ENCODE assay signal across 18 cellular contexts in genomic region chr10:119312241-119312640, GRCh38.
A peak's percentile ranks its signal among the peaks of the same experiment; 100 is the strongest.
DNase-seq lines count a peak whose midpoint lies in the region; ATAC-seq and FAIRE-seq lines count a peak whose summit lies in the region.
"Had no signal": no experiment of that assay in that cellular context is flagged by ENCODE, and none has a peak within 500 bp of the region (broad histone marks: within the 10 kb centered on the region; RNA-seq: fewer than 3 reads in every experiment).

No MANE protein-coding gene starts in this region.

- H3K36me3 Mint-ChIP-seq in activated CD4-positive, alpha-beta T cell treated with anti-CD3 and anti-CD28 coated beads, Interleukin-2, amount 10 ng/mL, durations not matched to agents 24 days and 14 days (ENCODE audit: low read depth), result peaks cover 23% of the 10 kb centered on the region
- peaks cover 21% of the 10 kb centered on the region for H3K36me3 Mint-ChIP-seq in activated T-helper 1 cell treated with anti-CD3 and anti-CD28 coated beads, Interleukin-12 subunit alpha, Interleukin-12 subunit beta, Interleukin-2, Interleukin-4 antibody, amounts not matched to agents 30 ng/mL and 10 ng/mL and 1 ng/mL, durations not matched to agents 14 hours and 24 hours and 36 hours (ENCODE audit: low read depth)
- peaks cover 0 to 16% of the 10 kb centered on the region in 2 donors for H3K36me3 Mint-ChIP-seq in naive B cell
- H3K36me3 Mint-ChIP-seq in activated CD8-positive, alpha-beta T cell treated with anti-CD3 and anti-CD28 coated beads, Interleukin-2, amount 10 ng/mL, durations not matched to agents 7 days and 5 days (ENCODE audit: low read depth), result peaks cover 13% of the 10 kb centered on the region

- CTCF ChIA-PET in activated CD8-positive, alpha-beta T cell treated with anti-CD3 and anti-CD28 coated beads, Interleukin-2, amount 10 ng/mL, durations not matched to agents 7 days and 5 days (lab: Charles Lee), result interaction anchor here (1.4 kb wide), 1 partner anchor 113 kb away, joined by 3 read pairs; no protein-coding TSS in a partner anchor

- H4K20me1 ChIP-seq in BLaER1, result peaks cover 51% of the 10 kb centered on the region

- H3K9me3 Mint-ChIP-seq in activated CD4-positive, alpha-beta T cell treated with anti-CD3 and anti-CD28 coated beads, Interleukin-2, amount 10 ng/mL, durations not matched to agents 24 days and 14 days, result peaks cover 9% of the 10 kb centered on the region
- H3K9me3 Mint-ChIP-seq in activated T-helper 1 cell treated with anti-CD3 and anti-CD28 coated beads, Interleukin-12 subunit alpha, Interleukin-12 subunit beta, Interleukin-2, Interleukin-4 antibody, amounts not matched to agents 30 ng/mL and 10 ng/mL and 1 ng/mL, durations not matched to agents 14 hours and 24 hours and 36 hours, result no peaks in the 10 kb centered on the region
- peaks cover 0 to 7% (median 0%) of the 10 kb centered on the region in 7 donors for H3K9me3 Mint-ChIP-seq in naive B cell
- H3K9me3 Mint-ChIP-seq in activated CD8-positive, alpha-beta T cell treated with anti-CD3 and anti-CD28 coated beads, Interleukin-2, amount 10 ng/mL, durations not matched to agents 7 days and 5 days (ENCODE audit: insufficient read depth), result no peaks in the 10 kb centered on the region

- 69 to 91% (median 84%) methylated on average over 5 of the region's 5 CpGs for WGBS in small intestine, 3 donors

- peaks cover 6% of the 10 kb centered on the region for H3K27me3 Mint-ChIP-seq in activated CD4-positive, alpha-beta T cell treated with anti-CD3 and anti-CD28 coated beads, Interleukin-2, amount 10 ng/mL, durations not matched to agents 24 days and 14 days
- peaks cover 5% of the 10 kb centered on the region for H3K27me3 Mint-ChIP-seq in activated T-helper 1 cell treated with anti-CD3 and anti-CD28 coated beads, Interleukin-12 subunit alpha, Interleukin-12 subunit beta, Interleukin-2, Interleukin-4 antibody, amounts not matched to agents 30 ng/mL and 10 ng/mL and 1 ng/mL, durations not matched to agents 14 hours and 24 hours and 36 hours (ENCODE audit: insufficient read depth)
- H3K27me3 Mint-ChIP-seq in naive B cell, result no peaks in the 10 kb centered on the region
- peaks cover 36% of the 10 kb centered on the region for H3K27me3 Mint-ChIP-seq in activated CD8-positive, alpha-beta T cell treated with anti-CD3 and anti-CD28 coated beads, Interleukin-2, amount 10 ng/mL, durations not matched to agents 7 days and 5 days (ENCODE audit: low read depth)

- H3K4me1 ChIP-seq in BLaER1 (peaks cover 60% of the 10 kb centered on the region), small intestine (ENCODE audit: control insufficient read depth in 2 of 2, insufficient read depth in 1 of 2, low read depth in 1 of 2, low read length in 1 of 2) (peaks cover 5 to 17% of the 10 kb centered on the region in 2 donors)

- peak overlapping the region; percentile 79 for H3K27ac Mint-ChIP-seq in activated CD4-positive, alpha-beta T cell treated with anti-CD3 and anti-CD28 coated beads, Interleukin-2, amount 10 ng/mL, durations not matched to agents 24 days and 14 days
- H3K27ac Mint-ChIP-seq in activated T-helper 1 cell treated with anti-CD3 and anti-CD28 coated beads, Interleukin-12 subunit alpha, Interleukin-12 subunit beta, Interleukin-2, Interleukin-4 antibody, amounts not matched to agents 30 ng/mL and 10 ng/mL and 1 ng/mL, durations not matched to agents 14 hours and 24 hours and 36 hours, result peak overlapping the region; percentile 76
- peak overlapping the region; percentile 88 to 95 (median 92) for H3K27ac Mint-ChIP-seq in naive B cell
- no peak overlapping the region for H3K27ac Mint-ChIP-seq in activated CD8-positive, alpha-beta T cell treated with anti-CD3 and anti-CD28 coated beads, Interleukin-2, amount 10 ng/mL, durations not matched to agents 7 days and 5 days
- H3K27ac Mint-ChIP-seq: GM23338 had no signal

- H3K9ac ChIP-seq in BLaER1, result no peak overlapping the region

- H3K27ac ChIP-seq in BLaER1 (no peak overlapping the region), small intestine (ENCODE audit: low read depth in 1 of 2, low read length in 1 of 2) (peak overlapping the region in 1 of 2 donors; percentile 33)
- H3K27ac ChIP-seq: HL-60 had no signal

- H3K36me3 ChIP-seq in BLaER1, result no peaks in the 10 kb centered on the region
- no peaks in the 10 kb centered on the region for H3K36me3 ChIP-seq in small intestine (ENCODE audit: control insufficient read depth in 2 of 2, insufficient read depth in 2 of 2, low read length in 2 of 2)

- no peak for ATAC-seq in naive B cell (ENCODE audit: low read depth in 2 of 2)
- no peak for ATAC-seq in activated CD8-positive, alpha-beta T cell treated with anti-CD3 and anti-CD28 coated beads, Interleukin-2, amount 10 ng/mL, durations not matched to agents 7 days and 5 days
- ATAC-seq: GM23338 had no signal

- no peak overlapping the region for H3K4me3 ChIP-seq in BLaER1
- H3K4me3 ChIP-seq in small intestine (ENCODE audit: low read depth in 1 of 2, low read length in 2 of 2), result no peak overlapping the region
- H3K4me3 ChIP-seq: GM23338 had no signal

- 0 out of 2 replicates have a peak overlapping the region, but pooled peaks have one; percentile 77 for H3K4me2 ChIP-seq in BLaER1
- H3K4me2 ChIP-seq: GM23338 had no signal

- peaks cover 63% of the 10 kb centered on the region for H3K4me1 Mint-ChIP-seq in activated CD4-positive, alpha-beta T cell treated with anti-CD3 and anti-CD28 coated beads, Interleukin-2, amount 10 ng/mL, durations not matched to agents 24 days and 14 days
- H3K4me1 Mint-ChIP-seq in activated T-helper 1 cell treated with anti-CD3 and anti-CD28 coated beads, Interleukin-12 subunit alpha, Interleukin-12 subunit beta, Interleukin-2, Interleukin-4 antibody, amounts not matched to agents 30 ng/mL and 10 ng/mL and 1 ng/mL, durations not matched to agents 14 hours and 24 hours and 36 hours (ENCODE audit: low read depth), result peaks cover 79% of the 10 kb centered on the region
- H3K4me1 Mint-ChIP-seq in naive B cell, result peaks cover 79 to 95% (median 94%) of the 10 kb centered on the region in 3 donors
- H3K4me1 Mint-ChIP-seq in activated CD8-positive, alpha-beta T cell treated with anti-CD3 and anti-CD28 coated beads, Interleukin-2, amount 10 ng/mL, durations not matched to agents 7 days and 5 days (ENCODE audit: low read depth), result peaks cover 63% of the 10 kb centered on the region

- H3K9me3 ChIP-seq in BLaER1 (no peaks in the 10 kb centered on the region), small intestine (ENCODE audit: control insufficient read depth, low read depth) (no peaks in the 10 kb centered on the region)
- H3K9me3 ChIP-seq: Caco-2 had no signal

- POLR2A ChIA-PET in activated CD8-positive, alpha-beta T cell treated with anti-CD3 and anti-CD28 coated beads, Interleukin-2, amount 10 ng/mL, durations not matched to agents 7 days and 5 days (lab: Charles Lee), result interaction anchor here (0.7 to 1.1 kb wide), 2 partner anchors 39 to 180 kb away, joined by 3 read pairs; no protein-coding TSS in a partner anchor

- FAIRE-seq in small intestine (lab: Jason Lieb, UNC), result no peak
- FAIRE-seq: A204.1, RCC 7860 had no signal

- intact Hi-C loops in activated CD4-positive, alpha-beta T cell treated with anti-CD3 and anti-CD28 coated beads, Interleukin-2, amount 10 ng/mL, durations not matched to agents 24 days and 14 days (cut with micrococcal nuclease), result no loop called here
- intact Hi-C loops in activated T-helper 1 cell treated with anti-CD3 and anti-CD28 coated beads, Interleukin-12 subunit alpha, Interleukin-12 subunit beta, Interleukin-2, Interleukin-4 antibody, amounts not matched to agents 30 ng/mL and 10 ng/mL and 1 ng/mL, durations not matched to agents 14 hours and 24 hours and 36 hours (cut with micrococcal nuclease), result loop anchor here (10.0 kb wide), 1 partner anchor 557 kb away; the partner anchor contains the start of gene CACUL1

- DNase-seq in activated CD4-positive, alpha-beta T cell treated with anti-CD3 and anti-CD28 coated beads, Interleukin-2, amount 10 ng/mL, durations not matched to agents 24 days and 14 days, result no peak
- DNase-seq in activated CD4-positive, alpha-beta T cell treated with anti-CD3 and anti-CD28 coated beads, Interleukin-2, amount 50 U/mL, for 4 hours, result no peak
- DNase-seq in activated T-helper 1 cell treated with anti-CD3 and anti-CD28 coated beads, Interleukin-12 subunit alpha, Interleukin-12 subunit beta, Interleukin-2, Interleukin-4 antibody, amounts not matched to agents 30 ng/mL and 10 ng/mL and 1 ng/mL, durations not matched to agents 14 hours and 24 hours and 36 hours (ENCODE audit: low spot score), result no peak
- DNase-seq in naive B cell, result no peak
- DNase-seq in dermis blood vessel endothelial cell, result no peak
- no peak for DNase-seq in small intestine
- no peak for DNase-seq in activated CD8-positive, alpha-beta T cell treated with anti-CD3 and anti-CD28 coated beads, Interleukin-2, amount 10 ng/mL, durations not matched to agents 7 days and 5 days
- DNase-seq: Caco-2, KBM-7, NCI-H1092, NCI-H1694 treated with DMSO at 0.1 percent for 48 hours, NCI-H446 treated with DMSO at 0.1 percent for 48 hours, NCI-H82 had no signal

- H3K27me3 ChIP-seq in BLaER1 (peaks cover 80% of the 10 kb centered on the region), small intestine (ENCODE audit: control insufficient read depth in 2 of 2, insufficient read depth in 2 of 2, low read length in 2 of 2) (no peaks in the 10 kb centered on the region)

- H3K4me3 Mint-ChIP-seq in activated CD4-positive, alpha-beta T cell treated with anti-CD3 and anti-CD28 coated beads, Interleukin-2, amount 10 ng/mL, durations not matched to agents 24 days and 14 days, result peak overlapping the region; percentile 41
- H3K4me3 Mint-ChIP-seq in activated T-helper 1 cell treated with anti-CD3 and anti-CD28 coated beads, Interleukin-12 subunit alpha, Interleukin-12 subunit beta, Interleukin-2, Interleukin-4 antibody, amounts not matched to agents 30 ng/mL and 10 ng/mL and 1 ng/mL, durations not matched to agents 14 hours and 24 hours and 36 hours, result no peak overlapping the region
- peak overlapping the region in 4 of 8 donors; percentile 53 to 76 (median 66) for H3K4me3 Mint-ChIP-seq in naive B cell
- no peak overlapping the region for H3K4me3 Mint-ChIP-seq in activated CD8-positive, alpha-beta T cell treated with anti-CD3 and anti-CD28 coated beads, Interleukin-2, amount 10 ng/mL, durations not matched to agents 7 days and 5 days
- H3K4me3 Mint-ChIP-seq: GM23338 had no signal
